8 cellular contexts compared by ENCODE assay signal in the genomic region with DNA sequence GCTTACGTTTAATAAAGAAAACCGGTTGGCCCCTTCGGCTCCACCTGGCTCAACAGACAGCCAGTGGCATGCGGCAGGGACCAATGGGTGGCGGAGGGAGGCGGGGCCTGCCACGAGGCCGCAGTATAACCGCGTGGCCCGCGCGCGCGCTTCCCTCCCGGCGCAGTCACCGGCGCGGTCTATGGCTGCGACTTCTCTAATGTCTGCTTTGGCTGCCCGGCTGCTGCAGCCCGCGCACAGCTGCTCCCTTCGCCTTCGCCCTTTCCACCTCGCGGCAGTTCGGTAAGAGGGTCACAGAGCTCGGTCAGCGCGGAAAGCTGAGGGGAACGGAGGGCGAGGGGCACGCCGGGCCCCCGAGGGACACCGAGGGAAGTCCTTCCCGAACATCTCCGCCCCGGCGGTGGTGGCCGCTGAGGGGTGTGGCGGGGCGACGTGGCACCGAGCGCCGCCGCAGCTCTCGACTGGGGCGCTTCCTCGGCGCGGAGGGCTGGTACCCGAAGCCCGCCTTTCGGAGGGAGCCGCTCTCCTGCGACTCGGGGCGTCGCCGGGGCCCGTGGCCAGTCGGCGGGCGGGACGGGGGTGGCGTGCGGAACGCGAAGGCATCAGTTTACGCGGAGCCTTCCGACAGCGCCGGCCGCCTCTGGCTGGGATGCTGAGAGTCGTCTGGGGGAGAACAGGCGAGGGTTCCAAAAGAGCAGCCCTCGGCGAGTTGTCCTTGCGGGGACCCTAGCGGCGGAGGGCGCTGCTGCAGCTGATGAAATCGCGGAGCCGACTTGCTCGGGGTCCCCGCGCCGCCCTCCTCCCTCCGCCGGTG. TPM values are rescaled to one million over a fixed set of nuclear protein-coding genes. Genes with fewer than 3 reads are reported as not detected.
DNase-seq lines count a peak whose midpoint lies in the region; ATAC-seq, FAIRE-seq and TF ChIP-seq lines count a peak whose summit lies in the region.

A gene (plus strand): TSS at position 155 of the 814 bp plus-strand sequence. CDS start 27 bp downstream, at position 182.

- H3K4me1 Mint-ChIP-seq in activated naive CD8-positive, alpha-beta T cell (ENCODE audit: low read depth), result peaks cover 29% of the 10 kb centered on the region

- H3K27ac ChIP-seq in pancreas (peak within 1 kb of the TSS; percentile 73 to 84 (median 78)), tibial artery (peak within 1 kb of the TSS; percentile 95 to 97)

- H3K9me3 ChIP-seq in pancreas (no peaks in the 10 kb centered on the region), tibial artery (no peaks in the 10 kb centered on the region)

- H3K9me3 Mint-ChIP-seq in activated naive CD8-positive, alpha-beta T cell (ENCODE audit: low read depth), result no peaks in the 10 kb centered on the region

- H3K36me3 Mint-ChIP-seq in activated naive CD8-positive, alpha-beta T cell, result peaks cover 9% of the 10 kb centered on the region

- peaks cover 6 to 21% (median 16%) of the 10 kb centered on the region in 3 donors for H3K4me1 ChIP-seq in pancreas
- peaks cover 0 to 40% (median 29%) of the 10 kb centered on the region in 4 donors for H3K4me1 ChIP-seq in tibial artery

- peak; percentile 99 for DNase-seq in GM12865 (ENCODE audit: low read depth)
- peak; percentile 85 for DNase-seq in NCI-H1105 (lab: John Stamatoyannopoulos, UW)
- DNase-seq in SKM-1 treated with dmso at 0.1 percent for 144 hours (lab: John Stamatoyannopoulos, UW; ENCODE audit: unreplicated experiment), result peak; percentile 97
- DNase-seq in head of caudate nucleus, result peak; percentile 61 to 93 (median 83)
- peak; percentile 90 to 96 (median 94) for DNase-seq in pancreas
- DNase-seq in tibial artery, result peak; percentile 89 to 95

- H3K27ac Mint-ChIP-seq in activated naive CD8-positive, alpha-beta T cell, result peak within 1 kb of the TSS; percentile 100

- peak within 1 kb of the TSS; percentile 99 for H3K4me3 Mint-ChIP-seq in activated naive CD8-positive, alpha-beta T cell

- FAIRE-seq in pancreas (lab: Jason Lieb, UNC), result no peak

- H3K4me3 ChIP-seq in GM12865 (ENCODE audit: low read depth, low read length), result peak within 1 kb of the TSS; percentile 97
- peak within 1 kb of the TSS; percentile 53 to 92 (median 63) for H3K4me3 ChIP-seq in pancreas
- peak within 1 kb of the TSS; percentile 91 to 97 for H3K4me3 ChIP-seq in tibial artery

- H3K27me3 ChIP-seq in pancreas (no peaks in the 10 kb centered on the region), tibial artery (no peaks in the 10 kb centered on the region)

- no peaks in the 10 kb centered on the region for H3K27me3 Mint-ChIP-seq in activated naive CD8-positive, alpha-beta T cell

- peak; percentile 92 for ATAC-seq in HG02642 (IDR thresholded peaks at IDR 0.05; ENCODE audit: poor library complexity, unreplicated experiment)
- ATAC-seq in pancreas, result peak; percentile 95 to 99 (median 97)

- TF ChIP-seq CTCF in GM12865 (IDR thresholded peaks at IDR 0.05; ENCODE audit: insufficient read depth, low read depth, low read length, missing control alignments), result peak; percentile 91
- peak; percentile 64 to 76 (median 69) for TF ChIP-seq CTCF in pancreas (IDR thresholded peaks at IDR 0.05)
- peak; percentile 86 to 90 for TF ChIP-seq CTCF in tibial artery (IDR thresholded peaks at IDR 0.05)

- H3K36me3 ChIP-seq in pancreas, result no peaks in the 10 kb centered on the region
- no peaks in the 10 kb centered on the region for H3K36me3 ChIP-seq in tibial artery

- WGBS in pancreas, 2 donors, result 1% methylated on average over 81 to 96 of the region's 96 CpGs

- intact Hi-C loops in head of caudate nucleus (cut with DNase I) (no loop called here), pancreas (cut with DNase I) (no loop called here), tibial artery (cut with DNase I; ENCODE audit: low total_unique reads) (loop anchor here (2.0 kb wide), 1 partner anchor 18 kb away; no protein-coding TSS in a partner anchor)

RNA-seq across cellular contexts. Expression of the gene that starts here (rescaled TPM):
- 100 to 1,000 TPM in 1 of 6 donors, 10 to 100 TPM in 5; 23.7 to 288 (median 31.9) TPM for total RNA-seq in pancreas
- polyA plus RNA-seq in pancreas, result 10 to 100 TPM; 10.2 to 14.3 TPM

Comparison
In these comparisons a context has a peak if more than half of its experiments do, and no peak if none do; other contexts are left out.
1. Peak in every context shown above with its lines: DNase-seq, ATAC-seq, H3K4me3 ChIP-seq and H3K27ac ChIP-seq.